ENCODE assay signal across 1 cellular context in genomic region chr3:149970716-149971402, GRCh38.
TF ChIP-seq lines count a peak whose summit lies in the region.

PFN2 (minus strand) TSS chr3:149970895; CDS start chr3:149970856, 39 bp downstream.

TF ChIP-seq in WTC11, 78 proteins besides CTCF, POLR2A, EP300 and RAD21 (continued from another document and continues in another):
- TF ChIP-seq ARID4B (CRISPR knock-in tag; IDR thresholded peaks at IDR 0.05; ENCODE audit: borderline replicate concordance) (no peak), SOX15 (CRISPR knock-in tag; IDR thresholded peaks at IDR 0.05) (no peak), JAZF1 (CRISPR knock-in tag; IDR thresholded peaks at IDR 0.05) (no peak), FOXP1 (CRISPR knock-in tag; IDR thresholded peaks at IDR 0.05; ENCODE audit: borderline replicate concordance) (peak; percentile 75; the same call in 1 of the 2 replicates), ZNF416 (CRISPR knock-in tag; IDR thresholded peaks at IDR 0.05) (no peak), ATF3 (CRISPR knock-in tag; conservative IDR thresholded peaks at IDR 0.05) (no peak), MYBL2 (CRISPR knock-in tag; IDR thresholded peaks at IDR 0.05) (peak; percentile 88; the same call in 1 of the 2 replicates), GTF2I (CRISPR knock-in tag; conservative IDR thresholded peaks at IDR 0.05) (no peak), E2F1 (CRISPR knock-in tag; IDR thresholded peaks at IDR 0.05) (no peak), NFATC4 (CRISPR knock-in tag; IDR thresholded peaks at IDR 0.05) (no peak), ATF6 (CRISPR knock-in tag; IDR thresholded peaks at IDR 0.05) (no peak), NR3C1 (CRISPR knock-in tag; conservative IDR thresholded peaks at IDR 0.05; ENCODE audit: low read depth) (no peak), E2F4 (CRISPR knock-in tag; IDR thresholded peaks at IDR 0.05; ENCODE audit: borderline replicate concordance, low read depth) (peak; percentile 79; the same call in 1 of the 2 replicates), TCF7 (CRISPR knock-in tag; IDR thresholded peaks at IDR 0.05; ENCODE audit: low read depth) (peak; percentile 62), ESRRA (CRISPR knock-in tag; IDR thresholded peaks at IDR 0.05; ENCODE audit: borderline replicate concordance) (peak; percentile 80; the same call in 1 of the 2 replicates), CBFB (CRISPR knock-in tag; IDR thresholded peaks at IDR 0.05; ENCODE audit: low read depth) (0 out of 2 replicates have a peak, but pooled peaks have one; percentile 65), EMX1 (CRISPR knock-in tag; IDR thresholded peaks at IDR 0.05) (peak; percentile 55; the same call in 1 of the 2 replicates), NFYB (CRISPR knock-in tag; conservative IDR thresholded peaks at IDR 0.05; ENCODE audit: low read depth) (peak; percentile 30; the same call in 1 of the 2 replicates), STAT6 (CRISPR knock-in tag; conservative IDR thresholded peaks at IDR 0.05; ENCODE audit: low read depth) (no peak), NR1H2 (CRISPR knock-in tag; IDR thresholded peaks at IDR 0.05) (no peak), CREM (CRISPR knock-in tag; IDR thresholded peaks at IDR 0.05) (no peak), MXD4 (CRISPR knock-in tag; IDR thresholded peaks at IDR 0.05; ENCODE audit: borderline replicate concordance) (no peak), E2F5 (CRISPR knock-in tag; IDR thresholded peaks at IDR 0.05) (peak; percentile 77), MAX (CRISPR knock-in tag; IDR thresholded peaks at IDR 0.05) (peak; percentile 73; the same call in 1 of the 2 replicates), IRF2 (CRISPR knock-in tag; IDR thresholded peaks at IDR 0.05; ENCODE audit: borderline replicate concordance, low read depth) (peak; percentile 53; the same call in 1 of the 2 replicates), FOXJ3 (CRISPR knock-in tag; IDR thresholded peaks at IDR 0.05; ENCODE audit: borderline replicate concordance) (no peak), ERG (CRISPR knock-in tag; IDR thresholded peaks at IDR 0.05) (peak; percentile 63; the same call in 1 of the 2 replicates), ZNF532 (CRISPR knock-in tag; IDR thresholded peaks at IDR 0.05; ENCODE audit: borderline replicate concordance) (no peak), FOXP4 (CRISPR knock-in tag; IDR thresholded peaks at IDR 0.05) (peak; percentile 79; the same call in 1 of the 2 replicates), TEAD1 (CRISPR knock-in tag; IDR thresholded peaks at IDR 0.05) (peak; percentile 64; the same call in 1 of the 2 replicates), ZNF219 (CRISPR knock-in tag; IDR thresholded peaks at IDR 0.05; ENCODE audit: borderline replicate concordance) (no peak), ZSCAN18 (CRISPR knock-in tag; IDR thresholded peaks at IDR 0.05) (no peak)
